Comparison of ENCODE assay signal across 8 cellular contexts in the genomic region with DNA sequence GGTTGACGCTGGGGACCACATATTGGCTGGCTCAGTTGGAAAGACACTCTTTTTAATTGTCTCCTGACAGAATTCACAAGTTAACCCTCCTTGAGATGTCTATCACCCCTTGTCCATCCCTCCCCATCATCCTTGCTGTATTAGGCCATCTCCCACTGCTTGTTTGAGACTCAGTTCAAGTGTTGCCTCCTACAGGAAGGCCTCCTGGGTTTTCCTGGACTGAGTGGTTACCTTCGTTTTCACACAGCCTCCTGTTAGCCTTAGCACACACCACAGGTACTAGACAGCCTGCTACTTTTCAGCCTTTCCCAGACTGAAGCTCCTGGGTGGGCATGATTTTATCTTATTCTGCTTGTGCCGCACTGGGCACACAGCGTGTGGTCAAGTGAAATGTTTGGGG.
"Had no signal": no experiment of that assay in that cellular context is flagged by ENCODE, and none has a peak within 500 bp of the region (broad histone marks: within the 10 kb centered on the region; RNA-seq: fewer than 3 reads in every experiment).

No MANE protein-coding gene starts in this region.

- FAIRE-seq: G401.6, GM12878, GM12891, GM12892, GM18507, GM19239 had no signal

- ATAC-seq: GM12878 had no signal

- H3K4me3 ChIP-seq: GM12878 had no signal

- DNase-seq: GDM1, GF-D8 had no signal
